In genomic region chr7:44281811-44282600, GRCh38 we compare ENCODE assay signal across 1 cellular context.
TF ChIP-seq lines count a peak whose summit lies in the region.

No MANE protein-coding gene starts in this region.

TF ChIP-seq in WTC11, 78 proteins besides CTCF, POLR2A, EP300 and RAD21 (continued from another document):
- no peak for TF ChIP-seq E2F1 (CRISPR knock-in tag; IDR thresholded peaks at IDR 0.05)
- no peak for TF ChIP-seq E2F4 (CRISPR knock-in tag; IDR thresholded peaks at IDR 0.05; ENCODE audit: borderline replicate concordance, low read depth)
